ENCODE assay signal across 16 cellular contexts in genomic region chr14:68516235-68516634, GRCh38.
DNase-seq lines count a peak whose midpoint lies in the region; ATAC-seq, FAIRE-seq and TF ChIP-seq lines count a peak whose summit lies in the region.
"Had no signal": no experiment of that assay in that cellular context is flagged by ENCODE, and none has a peak within 500 bp of the region (broad histone marks: within the 10 kb centered on the region; RNA-seq: fewer than 3 reads in every experiment).

No MANE protein-coding gene starts in this region.

- no peak overlapping the region for H3K4me3 ChIP-seq in fibroblast of the aortic adventitia (ENCODE audit: low read depth, low read length)

- H3K36me3 Mint-ChIP-seq in nephron (ENCODE audit: low read depth): no peaks in the 10 kb centered on the region
- H3K36me3 Mint-ChIP-seq in immature natural killer cell: peaks cover 0 to 3% (median 0%) of the 10 kb centered on the region in 3 donors
- H3K36me3 Mint-ChIP-seq: CD8-positive, alpha-beta T cell had no signal

- H3K9me3 Mint-ChIP-seq in nephron: no peaks in the 10 kb centered on the region
- no peaks in the 10 kb centered on the region for H3K9me3 Mint-ChIP-seq in immature natural killer cell
- H3K9me3 Mint-ChIP-seq: CD8-positive, alpha-beta T cell; H9 had no signal

- ATAC-seq in SK-N-SH treated with all-trans-retinoic acid at 6 μM for 48 hours (no peak), HG03108 (IDR thresholded peaks at IDR 0.05; ENCODE audit: unreplicated experiment) (no peak)
- ATAC-seq: CD8-positive, alpha-beta T cell had no signal

- H3K27me3 Mint-ChIP-seq in nephron (ENCODE audit: low read depth) (no peaks in the 10 kb centered on the region), immature natural killer cell (ENCODE audit: low read depth in 3 of 3) (no peaks in the 10 kb centered on the region)
- H3K27me3 Mint-ChIP-seq: B cell had no signal

- TF ChIP-seq CTCF in fibroblast of the aortic adventitia (IDR thresholded peaks at IDR 0.05; ENCODE audit: insufficient read depth, low read length) (no peak), nephron (IDR thresholded peaks at IDR 0.05; ENCODE audit: unreplicated experiment in 3 of 3) (no peak)

- H3K27ac Mint-ChIP-seq in nephron (peak overlapping the region; percentile 56 to 100 (median 99)), immature natural killer cell (no peak overlapping the region)
- H3K27ac Mint-ChIP-seq: B cell; CD8-positive, alpha-beta T cell; H9 had no signal

- H3K4me1 Mint-ChIP-seq in nephron: peaks cover 86% of the 10 kb centered on the region
- H3K4me1 Mint-ChIP-seq in immature natural killer cell: peaks cover 17 to 33% of the 10 kb centered on the region in 2 donors

- peak; percentile 32 for DNase-seq in fibroblast of the aortic adventitia (ENCODE audit: low read depth)
- DNase-seq in SW 1271 (lab: John Stamatoyannopoulos, UW): no peak
- no peak for DNase-seq in COR-L47 (lab: John Stamatoyannopoulos, UW)
- DNase-seq in immature natural killer cell: no peak
- DNase-seq: C1 segment of cervical spinal cord; Caco-2; CD8-positive, alpha-beta T cell; DND-41; GF-D8; GOT3; H9 had no signal

- peak overlapping the region in 1 of 3 experiments; percentile 44 for H3K4me3 Mint-ChIP-seq in nephron
- H3K4me3 Mint-ChIP-seq in immature natural killer cell: no peak overlapping the region
- H3K4me3 Mint-ChIP-seq: B cell; CD8-positive, alpha-beta T cell; H9 had no signal

- FAIRE-seq in G401.6 (lab: Jason Lieb, UNC): peak; percentile 64

TF ChIP-seq in SK-N-SH treated with all-trans-retinoic acid at 6 μM for 48 hours, 23 proteins besides CTCF, POLR2A, EP300 and RAD21:
- TF ChIP-seq SNAI2 (CRISPR knock-in tag; IDR thresholded peaks at IDR 0.05) (no peak), ARNTL (CRISPR knock-in tag; IDR thresholded peaks at IDR 0.05; ENCODE audit: borderline replicate concordance, low read depth) (no peak), TSHZ2 (CRISPR knock-in tag; IDR thresholded peaks at IDR 0.05) (no peak), ZNF70 (CRISPR knock-in tag; IDR thresholded peaks at IDR 0.05) (no peak), ZNF565 (CRISPR knock-in tag; conservative IDR thresholded peaks at IDR 0.05; ENCODE audit: low read depth) (no peak), CSDC2 (CRISPR knock-in tag; IDR thresholded peaks at IDR 0.05) (no peak), CSRNP3 (CRISPR knock-in tag; IDR thresholded peaks at IDR 0.05) (no peak), TCF4 (CRISPR knock-in tag; IDR thresholded peaks at IDR 0.05; ENCODE audit: borderline replicate concordance) (peak; percentile 80)

Comparison
In these comparisons a context has a peak if more than half of its experiments do, and no peak if none do; other contexts are left out.
1. H3K27ac Mint-ChIP-seq: peak in nephron (3 of 3); none in immature natural killer cell (0 of 6).